In genomic region chr10:121134711-121135110, GRCh38 we compare ENCODE assay signal across 16 cellular contexts.
DNase-seq lines count a peak whose midpoint lies in the region; TF ChIP-seq lines count a peak whose summit lies in the region.
"Had no signal": no experiment of that assay in that cellular context is flagged by ENCODE, and none has a peak within 500 bp of the region (broad histone marks: within the 10 kb centered on the region; RNA-seq: fewer than 3 reads in every experiment).

No MANE protein-coding gene starts in this region.

- H3K9me3 ChIP-seq in esophagus muscularis mucosa (no peaks in the 10 kb centered on the region), adrenal gland (replicated peaks in 1 of 3) (no peaks in the 10 kb centered on the region)
- H3K9me3 ChIP-seq: BLaER1 treated with 17β-estradiol and CSF1 and Interleukin-3, amounts not matched to agents 10 nM and 100 nM; HAP-1 had no signal

- H3K4me3 ChIP-seq in esophagus muscularis mucosa (no peak overlapping the region), adrenal gland (no peak overlapping the region)
- H3K4me3 ChIP-seq: BLaER1 treated with 17β-estradiol and CSF1 and Interleukin-3, amounts not matched to agents 10 nM and 100 nM; HAP-1 had no signal

- H3K36me3 ChIP-seq in esophagus muscularis mucosa, result no peaks in the 10 kb centered on the region
- no peaks in the 10 kb centered on the region for H3K36me3 ChIP-seq in adrenal gland (replicated peaks in 1 of 2)
- H3K36me3 ChIP-seq: BLaER1 treated with 17β-estradiol and CSF1 and Interleukin-3, amounts not matched to agents 10 nM and 100 nM; HAP-1 had no signal

- H3K27ac ChIP-seq in esophagus muscularis mucosa (replicated peaks in 1 of 4) (no peak overlapping the region), adrenal gland (no peak overlapping the region)
- H3K27ac ChIP-seq: BLaER1 treated with 17β-estradiol and CSF1 and Interleukin-3, amounts not matched to agents 10 nM and 100 nM had no signal

- TF ChIP-seq POLR2A in esophagus muscularis mucosa (IDR thresholded peaks at IDR 0.05; ENCODE audit: low read depth) (no peak), adrenal gland (IDR thresholded peaks at IDR 0.05) (no peak)

- no peak for TF ChIP-seq EP300 in esophagus muscularis mucosa (IDR thresholded peaks at IDR 0.05)

- H3K4me1 ChIP-seq in esophagus muscularis mucosa (peaks cover 0 to 19% (median 11%) of the 10 kb centered on the region in 4 donors), adrenal gland (replicated peaks in 1 of 2) (no peaks in the 10 kb centered on the region)
- H3K4me1 ChIP-seq: BLaER1 treated with 17β-estradiol and CSF1 and Interleukin-3, amounts not matched to agents 10 nM and 100 nM had no signal

- intact Hi-C loops in esophagus muscularis mucosa (cut with DNase I) (no loop called here), adrenal gland (cut with DNase I) (no loop called here)

- DNase-seq in DMS 273 (lab: John Stamatoyannopoulos, UW; ENCODE audit: unreplicated experiment) (peak; percentile 88), NCI-H2171 treated with DMSO at 0.1 percent for 48 hours (lab: John Stamatoyannopoulos, UW) (peak; percentile 77), NCI-H82 treated with DMSO at 0.1 percent for 48 hours (lab: John Stamatoyannopoulos, UW; ENCODE audit: unreplicated experiment) (peak; percentile 82), esophagus muscularis mucosa (ENCODE audit: extremely low spot score) (peak; percentile 64), anterior cingulate cortex (lab: John Stamatoyannopoulos, UW) (no peak), mucosa of gallbladder (ENCODE audit: low spot score) (no peak), adrenal gland (no peak)
- no peak for DNase-seq in activated CD4-positive, CD25-positive, alpha-beta regulatory T cell treated with anti-CD3 and anti-CD28 coated beads, Interleukin-2, amount 50 U/mL, for 72 hours
- DNase-seq: 8988T; ACHN; CD4-positive, CD25-positive, alpha-beta regulatory T cell; DMS153; DND-41; GDM1 had no signal

- TF ChIP-seq CTCF in esophagus muscularis mucosa (IDR thresholded peaks at IDR 0.05), result no peak
- no peak for TF ChIP-seq CTCF in adrenal gland (IDR thresholded peaks at IDR 0.05)

- H3K27me3 ChIP-seq in esophagus muscularis mucosa, result no peaks in the 10 kb centered on the region
- H3K27me3 ChIP-seq in adrenal gland, result no peaks in the 10 kb centered on the region
- H3K27me3 ChIP-seq: BLaER1 treated with 17β-estradiol and CSF1 and Interleukin-3, amounts not matched to agents 10 nM and 100 nM had no signal

- WGBS in esophagus muscularis mucosa, result 87% methylated on average over 1 of the region's 1 CpG
- 90 to 95% (median 91%) methylated on average over 1 of the region's 1 CpG for WGBS in adrenal gland, 4 donors

Comparison
In these comparisons a context has a peak if more than half of its experiments do, and no peak if none do; other contexts are left out.
1. DNase-seq: peak in DMS 273 (single experiment), NCI-H2171 treated with DMSO at 0.1 percent for 48 hours (single experiment), NCI-H82 treated with DMSO at 0.1 percent for 48 hours (single experiment) and esophagus muscularis mucosa (single experiment); none in anterior cingulate cortex (0 of 58), activated CD4-positive, CD25-positive, alpha-beta regulatory T cell treated with anti-CD3 and anti-CD28 coated beads, Interleukin-2, amount 50 U/mL, for 72 hours (single experiment), mucosa of gallbladder (single experiment) and adrenal gland (0 of 7).